Comparison of ENCODE assay signal across 1 cellular context in genomic region chr7:88789480-88790064, GRCh38.
TF ChIP-seq lines count a peak whose summit lies in the region.

No MANE protein-coding gene starts in this region.

TF ChIP-seq in HepG2, 621 proteins besides CTCF, POLR2A, EP300 and RAD21 (continued from another document):
- TF ChIP-seq E2F1 (CRISPR knock-in tag; IDR thresholded peaks at IDR 0.05) (no peak), STAG1 (CRISPR knock-in tag; IDR thresholded peaks at IDR 0.05) (no peak), DDIT3 (CRISPR knock-in tag; IDR thresholded peaks at IDR 0.05) (no peak), ARHGAP35 (CRISPR knock-in tag; IDR thresholded peaks at IDR 0.05; ENCODE audit: borderline replicate concordance) (no peak), ZNF788 (CRISPR knock-in tag; IDR thresholded peaks at IDR 0.05; ENCODE audit: borderline replicate concordance) (no peak), RFXAP (CRISPR knock-in tag; IDR thresholded peaks at IDR 0.05; ENCODE audit: borderline replicate concordance) (no peak), NONO (IDR thresholded peaks at IDR 0.05) (no peak), NONO (CRISPR knock-in tag; conservative IDR thresholded peaks at IDR 0.05) (no peak), ETV5 (CRISPR knock-in tag; IDR thresholded peaks at IDR 0.05; ENCODE audit: borderline replicate concordance) (no peak)
- TF ChIP-seq, protein P1, sequence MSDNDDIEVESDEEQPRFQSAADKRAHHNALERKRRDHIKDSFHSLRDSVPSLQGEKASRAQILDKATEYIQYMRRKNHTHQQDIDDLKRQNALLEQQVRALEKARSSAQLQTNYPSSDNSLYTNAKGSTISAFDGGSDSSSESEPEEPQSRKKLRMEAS (IDR thresholded peaks at IDR 0.05): no peak
